In the genomic region with DNA sequence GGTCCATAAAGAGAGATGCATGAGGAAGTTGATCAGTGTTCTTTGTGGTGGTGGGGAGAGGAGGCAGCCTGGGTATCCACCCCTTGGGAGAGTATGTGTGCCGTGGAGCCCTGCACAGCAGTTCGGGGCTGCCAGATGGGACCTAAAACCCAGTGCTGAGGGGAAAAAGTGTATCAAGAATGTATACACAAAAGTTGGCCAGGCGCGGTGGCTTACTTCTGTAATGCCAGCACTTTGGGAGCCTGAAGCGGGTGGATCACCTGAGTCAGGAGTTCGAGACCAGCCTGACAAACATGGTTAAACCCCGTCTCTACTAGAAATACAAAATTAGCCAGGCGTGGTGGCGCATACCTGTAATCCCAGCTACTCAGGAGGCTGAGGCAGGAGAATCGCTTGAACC, we compare ENCODE assay signal across 7 cellular contexts.
"Had no signal": no experiment of that assay in that cellular context is flagged by ENCODE, and none has a peak within 500 bp of the region (broad histone marks: within the 10 kb centered on the region; RNA-seq: fewer than 3 reads in every experiment).

No MANE protein-coding gene starts in this region.

- H3K4me3 Mint-ChIP-seq: GM23338, HFFc6 had no signal

- H3K27ac ChIP-seq: HL-60 had no signal

- H3K4me3 ChIP-seq: GM23338, HAP-1 had no signal

- H3K36me3 ChIP-seq: HAP-1 had no signal

- ATAC-seq: GM23338, HCT116, HepG2 had no signal

- H3K9me3 Mint-ChIP-seq: GM23338, HFFc6, IgD-negative memory B cell had no signal

- H3K36me3 Mint-ChIP-seq: IgD-negative memory B cell had no signal

- DNase-seq: HFFc6 had no signal

- H3K9me3 ChIP-seq: HAP-1 had no signal

- H3K27ac Mint-ChIP-seq: GM23338, HFFc6 had no signal
